In the genomic region with DNA sequence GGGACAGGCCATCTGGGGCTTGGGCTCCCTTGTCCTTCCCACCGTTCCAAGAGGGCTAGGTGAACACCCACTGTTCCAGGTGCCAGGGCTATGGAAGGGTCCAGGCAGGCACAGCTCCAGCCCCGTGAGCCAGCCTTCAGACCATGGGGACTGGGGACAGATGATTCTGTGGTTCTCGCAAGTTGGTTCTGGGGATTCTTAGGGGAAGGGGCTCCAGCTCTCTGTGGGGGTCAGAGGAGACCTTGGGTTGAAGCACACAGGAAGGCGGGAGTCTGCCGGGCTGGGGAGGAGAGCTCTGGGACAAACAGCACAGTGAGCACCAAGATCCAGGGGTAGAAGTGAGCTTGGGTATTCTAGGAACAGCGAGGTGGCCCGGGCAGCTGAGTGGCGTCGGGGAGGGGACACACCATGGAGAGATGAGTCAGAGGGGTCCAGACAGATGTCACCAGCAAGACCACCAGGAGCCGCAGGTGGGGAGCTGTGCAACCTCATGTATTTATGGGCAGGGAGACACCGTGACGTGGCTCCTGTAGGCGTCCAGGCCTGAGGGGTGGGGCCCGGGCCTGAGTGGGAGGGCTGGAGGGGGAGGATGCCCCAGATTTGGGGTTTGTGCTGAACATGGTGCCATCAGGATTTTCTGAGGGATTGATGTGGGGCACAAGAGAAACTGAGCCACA, we compare ENCODE assay signal across 27 cellular contexts. TPM values are rescaled to one million over a fixed set of nuclear protein-coding genes. Genes with fewer than 3 reads are reported as not detected.
DNase-seq lines count a peak whose midpoint lies in the region; ATAC-seq and TF ChIP-seq lines count a peak whose summit lies in the region.
"Had no signal": no experiment of that assay in that cellular context is flagged by ENCODE, and none has a peak within 500 bp of the region (broad histone marks: within the 10 kb centered on the region; RNA-seq: fewer than 3 reads in every experiment).

No MANE protein-coding gene starts in this region.

- no peaks in the 10 kb centered on the region for H3K36me3 ChIP-seq in right atrium auricular region
- H3K36me3 ChIP-seq in hepatocyte (replicated peaks; ENCODE audit: insufficient read depth, low read depth) = no peaks in the 10 kb centered on the region
- H3K36me3 ChIP-seq: esophagus squamous epithelium, Peyer's patch, SJSA1 had no signal

- no peak overlapping the region for H3K4me2 ChIP-seq in hepatocyte

- H3K27ac ChIP-seq in right atrium auricular region (no peak overlapping the region), hepatocyte (no peak overlapping the region)
- H3K27ac ChIP-seq: body of pancreas, C4-2B, esophagus squamous epithelium, Peyer's patch, SJSA1 had no signal

- no peaks in the 10 kb centered on the region for H3K9me2 ChIP-seq in hepatocyte (replicated peaks; ENCODE audit: insufficient read depth)

- H3K27me3 ChIP-seq in right atrium auricular region (no peaks in the 10 kb centered on the region), hepatocyte (peaks cover 10% of the 10 kb centered on the region)
- H3K27me3 ChIP-seq: Peyer's patch, SJSA1 had no signal

- H4K20me1 ChIP-seq in hepatocyte (ENCODE audit: insufficient read depth, poor library complexity, severe bottlenecking) = no peaks in the 10 kb centered on the region

- H3K36me3 Mint-ChIP-seq in osteocyte (ENCODE audit: unreplicated experiment) = no peaks in the 10 kb centered on the region
- H3K36me3 Mint-ChIP-seq in activated CD8-positive, alpha-beta T cell treated with anti-CD3 and anti-CD28 coated beads for 36 hours (ENCODE audit: low read depth) = no peaks in the 10 kb centered on the region

- 90% methylated on average over 13 of the region's 14 CpGs for WGBS in hepatocyte (ENCODE audit: low lambda C conversion rate, missing lambda C conversion rate)

- no peaks in the 10 kb centered on the region for H3K79me2 ChIP-seq in hepatocyte

- peaks cover 7% of the 10 kb centered on the region for H3K9me3 Mint-ChIP-seq in osteocyte (ENCODE audit: unreplicated experiment)
- peaks cover 14% of the 10 kb centered on the region for H3K9me3 Mint-ChIP-seq in activated CD8-positive, alpha-beta T cell treated with anti-CD3 and anti-CD28 coated beads for 36 hours

- H3K9me3 ChIP-seq in right atrium auricular region (peaks cover 0 to 28% of the 10 kb centered on the region in 2 donors), hepatocyte (ENCODE audit: low read depth) (no peaks in the 10 kb centered on the region)
- H3K9me3 ChIP-seq: body of pancreas, SJSA1 had no signal

- H3K4me1 ChIP-seq in right atrium auricular region (no peaks in the 10 kb centered on the region), hepatocyte (ENCODE audit: insufficient read depth) (no peaks in the 10 kb centered on the region)
- H3K4me1 ChIP-seq: body of pancreas, esophagus squamous epithelium, Peyer's patch, SJSA1 had no signal

- CTCF ChIA-PET in activated CD8-positive, alpha-beta T cell treated with anti-CD3 and anti-CD28 coated beads for 36 hours (lab: Charles Lee) = interaction anchor here (1.1 kb wide), 1 partner anchor 9 kb away, joined by 3 read pairs; no protein-coding TSS in a partner anchor

- H3K4me3 ChIP-seq in right atrium auricular region (no peak overlapping the region), hepatocyte (no peak overlapping the region)
- H3K4me3 ChIP-seq: body of pancreas, esophagus squamous epithelium, Peyer's patch, SJSA1 had no signal

- peak; percentile 42 for DNase-seq in Right ventricle myocardium inferior (ENCODE audit: missing footprints)
- DNase-seq in right atrium auricular region (ENCODE audit: low spot score) = no peak
- DNase-seq in hepatocyte (ENCODE audit: low spot score) = peak; percentile 1
- peak; percentile 81 for DNase-seq in osteocyte (ENCODE audit: extremely low spot score, unreplicated experiment)
- no peak for DNase-seq in NCI-H345 treated with DMSO at 0.1 percent for 48 hours (lab: John Stamatoyannopoulos, UW; ENCODE audit: unreplicated experiment)
- DNase-seq in activated CD8-positive, alpha-beta T cell treated with anti-CD3 and anti-CD28 coated beads for 36 hours = no peak
- no peak for DNase-seq in dermis blood vessel endothelial cell
- no peak for DNase-seq in NCI-H345 (lab: John Stamatoyannopoulos, UW)
- DNase-seq: activated CD4-positive, alpha-beta T cell treated with anti-CD3 and anti-CD28 coated beads for 36 hours; effector memory CD8-positive, alpha-beta T cell; esophagus squamous epithelium; midbrain; NCI-H1417; NCI-H2107; NCI-H510A treated with DMSO at 0.1 percent for 48 hours; NK-92 treated with Interleukin-12 subunit alpha and Interleukin-12 subunit beta, amount 100 ng/mL, for 24 hours; trophoblast cell had no signal

- TF ChIP-seq CTCF in right atrium auricular region (IDR thresholded peaks at IDR 0.05) = no peak
- TF ChIP-seq CTCF in hepatocyte (IDR thresholded peaks at IDR 0.05; ENCODE audit: poor library complexity) = no peak
- TF ChIP-seq CTCF in osteocyte (IDR thresholded peaks at IDR 0.05) = no peak
- no peak for TF ChIP-seq CTCF in activated CD8-positive, alpha-beta T cell treated with anti-CD3 and anti-CD28 coated beads for 36 hours (IDR thresholded peaks at IDR 0.05)

- no peak overlapping the region for H3K4me3 Mint-ChIP-seq in osteocyte (ENCODE audit: unreplicated experiment)
- H3K4me3 Mint-ChIP-seq in activated CD8-positive, alpha-beta T cell treated with anti-CD3 and anti-CD28 coated beads for 36 hours = no peak overlapping the region
- H3K4me3 Mint-ChIP-seq: activated CD4-positive, alpha-beta T cell treated with anti-CD3 and anti-CD28 coated beads for 36 hours; activated T-helper 17 cell treated with anti-CD3 and anti-CD28 coated beads, Interleukin-2, amount 50 U/mL, for 72 hours; effector memory CD8-positive, alpha-beta T cell; stimulated activated naive CD8-positive, alpha-beta T cell treated with anti-CD3 and anti-CD28 coated beads, Interleukin-15, amount 100 ng/mL, for 72 hours had no signal

- no peak for ATAC-seq in Right ventricle myocardium inferior
- no peak for ATAC-seq in activated CD8-positive, alpha-beta T cell treated with anti-CD3 and anti-CD28 coated beads for 36 hours
- ATAC-seq: activated CD4-positive, alpha-beta T cell treated with anti-CD3 and anti-CD28 coated beads for 36 hours; activated T-helper 17 cell treated with anti-CD3 and anti-CD28 coated beads, Interleukin-2, amount 50 U/mL, for 72 hours; body of pancreas; effector memory CD8-positive, alpha-beta T cell; HCT116; stimulated activated naive CD8-positive, alpha-beta T cell treated with anti-CD3 and anti-CD28 coated beads, Interleukin-15, amount 100 ng/mL, for 72 hours had no signal

- POLR2A ChIA-PET in activated CD8-positive, alpha-beta T cell treated with anti-CD3 and anti-CD28 coated beads for 36 hours (lab: Charles Lee) = no interaction called here

- no peaks in the 10 kb centered on the region for H3K4me1 Mint-ChIP-seq in osteocyte (ENCODE audit: unreplicated experiment)
- H3K4me1 Mint-ChIP-seq in activated CD8-positive, alpha-beta T cell treated with anti-CD3 and anti-CD28 coated beads for 36 hours (ENCODE audit: low read depth) = no peaks in the 10 kb centered on the region
- H3K4me1 Mint-ChIP-seq: activated CD4-positive, alpha-beta T cell treated with anti-CD3 and anti-CD28 coated beads for 36 hours; activated T-helper 17 cell treated with anti-CD3 and anti-CD28 coated beads, Interleukin-2, amount 50 U/mL, for 72 hours had no signal

- H3K27ac Mint-ChIP-seq in osteocyte (ENCODE audit: unreplicated experiment) = no peak overlapping the region
- no peak overlapping the region for H3K27ac Mint-ChIP-seq in activated CD8-positive, alpha-beta T cell treated with anti-CD3 and anti-CD28 coated beads for 36 hours
- H3K27ac Mint-ChIP-seq: activated CD4-positive, alpha-beta T cell treated with anti-CD3 and anti-CD28 coated beads for 36 hours; activated T-helper 17 cell treated with anti-CD3 and anti-CD28 coated beads, Interleukin-2, amount 50 U/mL, for 72 hours; effector memory CD8-positive, alpha-beta T cell had no signal

- intact Hi-C loops in Right ventricle myocardium inferior (cut with DNase I) = no loop called here
- intact Hi-C loops in activated CD8-positive, alpha-beta T cell treated with anti-CD3 and anti-CD28 coated beads for 36 hours (cut with micrococcal nuclease) = no loop called here

- no peak overlapping the region for H2AFZ ChIP-seq in hepatocyte

- peaks cover 8% of the 10 kb centered on the region for H3K27me3 Mint-ChIP-seq in osteocyte (ENCODE audit: unreplicated experiment)
- peaks cover 5% of the 10 kb centered on the region for H3K27me3 Mint-ChIP-seq in activated CD8-positive, alpha-beta T cell treated with anti-CD3 and anti-CD28 coated beads for 36 hours

RNA-seq across cellular contexts. Expression of gene HMX1, which starts 48.8 kb away (rescaled TPM):
- total RNA-seq in Right ventricle myocardium inferior (not detected), right atrium auricular region (not detected), hepatocyte (not detected in 2 replicates), osteocyte (3.2 and 3.5 TPM in 2 replicates), dermis blood vessel endothelial cell (not detected in 2 replicates)
- polyA plus RNA-seq in hepatocyte = not detected in 2 replicates
- total RNA-seq in activated CD8-positive, alpha-beta T cell treated with anti-CD3 and anti-CD28 coated beads for 36 hours = not detected
- total RNA-seq: activated CD4-positive, alpha-beta T cell treated with anti-CD3 and anti-CD28 coated beads for 36 hours; activated T-helper 17 cell treated with anti-CD3 and anti-CD28 coated beads, Interleukin-2, amount 50 U/mL, for 72 hours; body of pancreas; glomerular endothelial cell; MCF 10A; Peyer's patch; T-helper 1 cell treated with Interleukin-12 subunit alpha and Interleukin-12 subunit beta and Interleukin-4 antibody, amounts not matched to agents 30 ng/mL and 1 ng/mL, for 36 hours had no signal

Comparison
In these comparisons a context has a peak if more than half of its experiments do, and no peak if none do; other contexts are left out.
1. DNase-seq: peak in Right ventricle myocardium inferior (single experiment), hepatocyte (single experiment) and osteocyte (single experiment); none in right atrium auricular region (single experiment), NCI-H345 treated with DMSO at 0.1 percent for 48 hours (single experiment), activated CD8-positive, alpha-beta T cell treated with anti-CD3 and anti-CD28 coated beads for 36 hours (single experiment), dermis blood vessel endothelial cell (single experiment) and NCI-H345 (single experiment).